Comparison of ENCODE assay signal across 15 cellular contexts in genomic region chr7:101156277-101156676, GRCh38. TPM values are rescaled to one million over a fixed set of nuclear protein-coding genes. Genes with fewer than 3 reads are reported as not detected.
DNase-seq lines count a peak whose midpoint lies in the region; ATAC-seq, FAIRE-seq and TF ChIP-seq lines count a peak whose summit lies in the region.
"Had no signal": no experiment of that assay in that cellular context is flagged by ENCODE, and none has a peak within 500 bp of the region (broad histone marks: within the 10 kb centered on the region; RNA-seq: fewer than 3 reads in every experiment).

No MANE protein-coding gene starts in this region.

- FAIRE-seq in pancreas (lab: Jason Lieb, UNC) = no peak

- POLR2A ChIA-PET in A673 (lab: Charles Lee; ENCODE audit: low non-redundant PET) = interaction anchor here (0.6 kb wide), 1 partner anchor 68 kb away, joined by 7 read pairs; no protein-coding TSS in a partner anchor

- H3K27ac ChIP-seq in A673 (ENCODE audit: low read depth, low read length, poor library complexity, severe bottlenecking) (no peak overlapping the region), RWPE2 (ENCODE audit: poor library complexity, severe bottlenecking) (peak overlapping the region; percentile 77), pancreas (no peak overlapping the region)

- peaks cover 4% of the 10 kb centered on the region for H3K36me3 ChIP-seq in A673 (ENCODE audit: insufficient read depth, low read length, poor library complexity, severe bottlenecking)
- H3K36me3 ChIP-seq in RWPE2 (ENCODE audit: low read depth) = peaks cover 43% of the 10 kb centered on the region
- peaks cover 0 to 6% (median 0%) of the 10 kb centered on the region in 3 donors for H3K36me3 ChIP-seq in pancreas

- no TSS peak for BruUV-seq in A673 (replicated peaks; lab: Mats Ljungman, UMichigan)

- H3K27me3 ChIP-seq in A673 (replicated peaks; ENCODE audit: insufficient read depth, low read depth, low read length, poor library complexity) = no peaks in the 10 kb centered on the region
- H3K27me3 ChIP-seq in RWPE2 (ENCODE audit: insufficient read depth, poor library complexity, severe bottlenecking) = no peaks in the 10 kb centered on the region
- no peaks in the 10 kb centered on the region for H3K27me3 ChIP-seq in pancreas
- H3K27me3 ChIP-seq: Peyer's patch had no signal

- TF ChIP-seq CTCF in A673 (conservative IDR thresholded peaks at IDR 0.05; ENCODE audit: low read depth, low read length) (peak; percentile 34; the same call in 1 of the 2 replicates), GM10266 (IDR thresholded peaks at IDR 0.05; ENCODE audit: control insufficient read depth, insufficient read depth, low read depth, missing control alignments) (no peak), RWPE2 (IDR thresholded peaks at IDR 0.05; ENCODE audit: poor library complexity, severe bottlenecking) (no peak), fibroblast of pulmonary artery (IDR thresholded peaks at IDR 0.05; ENCODE audit: low read length, missing control alignments) (peak; percentile 27), pancreas (IDR thresholded peaks at IDR 0.05) (no peak)

- no peaks in the 10 kb centered on the region for H3K9me3 ChIP-seq in A673 (ENCODE audit: low read depth, low read length, poor library complexity, severe bottlenecking)
- no peaks in the 10 kb centered on the region for H3K9me3 ChIP-seq in RWPE2 (ENCODE audit: severe bottlenecking)
- H3K9me3 ChIP-seq in pancreas = no peaks in the 10 kb centered on the region
- H3K9me3 ChIP-seq: Peyer's patch had no signal

- DNase-seq in A673 (ENCODE audit: low spot score) (no peak), GM10266 (ENCODE audit: extremely low spot score) (peak; percentile 7), RWPE2 (ENCODE audit: low spot score) (no peak), fibroblast of pulmonary artery (ENCODE audit: low read depth) (no peak), NK-92 (lab: John Stamatoyannopoulos, UW; ENCODE audit: unreplicated experiment) (no peak), pancreas (no peak)
- no peak for DNase-seq in activated naive CD4-positive, alpha-beta T cell (lab: John Stamatoyannopoulos, UW)
- DNase-seq: activated naive CD4-positive, alpha-beta T cell treated with anti-CD3 and anti-CD28 coated beads for 36 hours; CD4-positive, CD25-positive, alpha-beta regulatory T cell; foreskin melanocyte; NCI-H2171; right cardiac atrium had no signal

- H3K4me3 ChIP-seq in A673 (ENCODE audit: low read depth, low read length, poor library complexity, severe bottlenecking) (no peak overlapping the region), RWPE2 (ENCODE audit: severe bottlenecking) (no peak overlapping the region), fibroblast of pulmonary artery (replicated peaks; ENCODE audit: low read depth, low read length) (no peak overlapping the region), pancreas (no peak overlapping the region)

- ATAC-seq in RWPE2 (ENCODE audit: low read depth) (no peak), pancreas (no peak), HG03354 (IDR thresholded peaks at IDR 0.05; ENCODE audit: poor library complexity, severe bottlenecking, unreplicated experiment) (no peak)
- ATAC-seq: right cardiac atrium had no signal

- WGBS in pancreas, 2 donors = 83 to 84% methylated on average over 6 of the region's 6 CpGs

- CTCF ChIA-PET in A673 (lab: Charles Lee) = interaction anchor here (0.6 to 1.3 kb wide), 3 partner anchors 10 to 30 kb away, joined by 3 to 5 read pairs (median 3); partner anchors contain the start of gene VGF

- intact Hi-C loops in A673 (cut with micrococcal nuclease; ENCODE audit: unreplicated experiment) (no loop called here), pancreas (cut with DNase I) (no loop called here)

- H3K4me1 ChIP-seq in A673 (ENCODE audit: insufficient read depth, low read length, poor library complexity, severe bottlenecking) = peaks cover 17% of the 10 kb centered on the region
- H3K4me1 ChIP-seq in RWPE2 (ENCODE audit: insufficient read depth, poor library complexity, severe bottlenecking) = peaks cover 26% of the 10 kb centered on the region
- no peaks in the 10 kb centered on the region for H3K4me1 ChIP-seq in pancreas

RNA-seq across cellular contexts. Expression of gene AP1S1, which starts 2.0 kb away (rescaled TPM):
- total RNA-seq in A673 (2021) (71.3 and 79.0 TPM in 2 replicates), pancreas (10 to 100 TPM; 12.0 to 23.1 (median 15.6) TPM)
- 10 to 100 TPM; 30.4 to 34.7 TPM for polyA plus RNA-seq in pancreas

RNA-seq across cellular contexts. Expression of gene VGF, which starts 9.1 kb away (rescaled TPM):
- total RNA-seq in A673 (2021) = 14.4 and 16.0 TPM in 2 replicates
- total RNA-seq in pancreas = 10 to 100 TPM in 3 of 6 donors, 1 to 10 TPM in 3; 1.3 to 38.0 (median 18.5) TPM
- polyA plus RNA-seq in pancreas = 10 to 100 TPM; 15.7 to 82.7 TPM
- total RNA-seq: activated naive CD4-positive, alpha-beta T cell treated with anti-CD3 and anti-CD28 coated beads for 36 hours; CD4-positive, CD25-positive, alpha-beta regulatory T cell; right cardiac atrium had no signal
- polyA plus RNA-seq: CD4-positive, CD25-positive, alpha-beta regulatory T cell had no signal

RNA-seq across cellular contexts. Expression of gene NAT16, which starts 23.8 kb away (rescaled TPM):
- total RNA-seq in A673 (2021) (not detected in 2 replicates), pancreas (1 to 10 TPM in 1 of 6 donors, under 1 TPM in 4, not detected in 1; 0.19 to 1.3 (median 0.43) TPM)
- polyA plus RNA-seq in pancreas = 1 to 10 TPM; 1.3 to 3.6 TPM
- total RNA-seq: activated naive CD4-positive, alpha-beta T cell treated with anti-CD3 and anti-CD28 coated beads for 36 hours; CD4-positive, CD25-positive, alpha-beta regulatory T cell; right cardiac atrium; T-helper 2 cell treated with Interferon-gamma antibody and Interleukin-4, amounts not matched to agents 100 ng/mL and 5 ng/mL, for 36 hours had no signal
- polyA plus RNA-seq: CD4-positive, CD25-positive, alpha-beta regulatory T cell; right cardiac atrium had no signal

RNA-seq across cellular contexts. Expression of gene SERPINE1, which starts 29.4 kb away (rescaled TPM):
- total RNA-seq in A673 (2021) = 4.7 and 5.3 TPM in 2 replicates
- total RNA-seq in pancreas = 10 to 100 TPM in 1 of 6 donors, 1 to 10 TPM in 4, under 1 TPM in 1; 0.98 to 14.5 (median 3.7) TPM
- polyA plus RNA-seq in pancreas = 1 to 10 TPM; 1.9 to 5.2 TPM
- polyA plus RNA-seq: CD4-positive, CD25-positive, alpha-beta regulatory T cell had no signal

RNA-seq across cellular contexts. Expression of gene MOGAT3, which starts 44.6 kb away (rescaled TPM):
- total RNA-seq in A673 (2021) (not detected in 2 replicates), pancreas (not detected)
- not detected for polyA plus RNA-seq in pancreas
- total RNA-seq: activated naive CD4-positive, alpha-beta T cell treated with anti-CD3 and anti-CD28 coated beads for 36 hours; CD4-positive, CD25-positive, alpha-beta regulatory T cell; right cardiac atrium; T-helper 2 cell treated with Interferon-gamma antibody and Interleukin-4, amounts not matched to agents 100 ng/mL and 5 ng/mL, for 36 hours had no signal
- polyA plus RNA-seq: CD4-positive, CD25-positive, alpha-beta regulatory T cell; right cardiac atrium had no signal

Comparison
In these comparisons a context has a peak if more than half of its experiments do, and no peak if none do; other contexts are left out.
1. CTCF ChIP-seq: peak in A673 (single experiment) and fibroblast of pulmonary artery (single experiment); none in GM10266 (single experiment), RWPE2 (single experiment) and pancreas (0 of 4).